In genomic region chrX:135974279-135974856, GRCh38 we compare ENCODE assay signal across 8 cellular contexts. TPM values are rescaled to one million over a fixed set of nuclear protein-coding genes. Genes with fewer than 3 reads are reported as not detected.
A peak's percentile ranks its signal among the peaks of the same experiment; 100 is the strongest.
DNase-seq lines count a peak whose midpoint lies in the region; ATAC-seq and TF ChIP-seq lines count a peak whose summit lies in the region.

No MANE protein-coding gene starts in this region.

- ATAC-seq in activated naive CD4-positive, alpha-beta T cell treated with anti-CD3 and anti-CD28 coated beads, Interleukin-2, amount 50 U/mL, for 72 hours = peak; percentile 24 to 47
- ATAC-seq in heart right ventricle (peak; percentile 52 to 83 (median 74)), upper lobe of right lung (peak; percentile 88)

- WGBS in heart right ventricle, 2 donors = 2 to 6% methylated on average over 8 to 14 of the region's 32 CpGs

- H3K4me1 ChIP-seq in PC-9 (replicated peaks; ENCODE audit: insufficient read depth) = peaks cover 28% of the 10 kb centered on the region
- peaks cover 0 to 24% (median 16%) of the 10 kb centered on the region in 9 donors for H3K4me1 ChIP-seq in heart right ventricle
- peaks cover 5% of the 10 kb centered on the region for H3K4me1 ChIP-seq in upper lobe of right lung

- CTCF ChIA-PET in PC-9 (lab: Charles Lee) = no interaction called here

- peak overlapping the region in 1 of 2 donors; percentile 26 for H3K27ac Mint-ChIP-seq in activated naive CD4-positive, alpha-beta T cell treated with anti-CD3 and anti-CD28 coated beads, Interleukin-2, amount 50 U/mL, for 72 hours
- no peak overlapping the region for H3K27ac Mint-ChIP-seq in progenitor cell of endocrine pancreas

- H3K79me2 ChIP-seq in PC-9 (ENCODE audit: low read depth) = peaks cover 31% of the 10 kb centered on the region

- TF ChIP-seq CTCF in PC-9 (conservative IDR thresholded peaks at IDR 0.05) (no peak), heart right ventricle (IDR thresholded peaks at IDR 0.05) (no peak), progenitor cell of endocrine pancreas (IDR thresholded peaks at IDR 0.05; ENCODE audit: unreplicated experiment) (no peak), upper lobe of right lung (IDR thresholded peaks at IDR 0.05) (no peak)

- DNase-seq in NCI-H345 (lab: John Stamatoyannopoulos, UW) (peak; percentile 72), NCI-H345 treated with DMSO at 0.1 percent for 48 hours (lab: John Stamatoyannopoulos, UW; ENCODE audit: unreplicated experiment) (no peak), PC-9 (peak in 1 of 2 experiments; percentile 53), heart right ventricle (peak; percentile 77 to 80), progenitor cell of endocrine pancreas (ENCODE audit: low spot score, unreplicated experiment) (peak; percentile 32), upper lobe of right lung (peak; percentile 87), hepatic stellate cell (ENCODE audit: low spot score) (no peak)
- peak in 1 of 2 donors; percentile 28 for DNase-seq in activated naive CD4-positive, alpha-beta T cell treated with anti-CD3 and anti-CD28 coated beads, Interleukin-2, amount 50 U/mL, for 72 hours (ENCODE audit: low spot score in 2 of 2)

- H3K4me3 ChIP-seq in PC-9 (peak overlapping the region; percentile 47; the same call in 1 of the 2 replicates), heart right ventricle (peak overlapping the region in 9 of 10 donors; percentile 13 to 90 (median 48)), upper lobe of right lung (peak overlapping the region; percentile 43)

- peak overlapping the region; percentile 65 for H3K4me3 Mint-ChIP-seq in progenitor cell of endocrine pancreas (ENCODE audit: low read depth)

- peaks cover 12% of the 10 kb centered on the region; the same call in 1 of the 2 replicates for H4K20me1 ChIP-seq in PC-9 (ENCODE audit: insufficient read depth)

- H3K9me3 ChIP-seq in PC-9 (ENCODE audit: insufficient read depth, low read depth) (no peaks in the 10 kb centered on the region), heart right ventricle (no peaks in the 10 kb centered on the region), upper lobe of right lung (no peaks in the 10 kb centered on the region)

- POLR2A ChIA-PET in PC-9 (lab: Charles Lee; ENCODE audit: unreplicated experiment) = no interaction called here

- H3K4me2 ChIP-seq in PC-9 = peak overlapping the region; percentile 68

- 0 out of 2 replicates have a peak, but pooled peaks cover 6% of the 10 kb centered on the region for H3K27me3 ChIP-seq in PC-9 (ENCODE audit: insufficient read depth, low read depth)
- H3K27me3 ChIP-seq in heart right ventricle = no peaks in the 10 kb centered on the region
- no peaks in the 10 kb centered on the region for H3K27me3 ChIP-seq in upper lobe of right lung

- intact Hi-C loops in PC-9 (cut with micrococcal nuclease; ENCODE audit: unreplicated experiment) = loop anchor here (10.0 kb wide), 1 partner anchor 160 kb away; no protein-coding TSS in a partner anchor
- intact Hi-C loops in heart right ventricle (cut with DNase I) = no loop called here
- intact Hi-C loops in upper lobe of right lung (cut with DNase I) = no loop called here

- H3K36me3 ChIP-seq in PC-9 (ENCODE audit: low read depth) (no peaks in the 10 kb centered on the region), heart right ventricle (peaks cover 0 to 8% (median 0%) of the 10 kb centered on the region in 9 donors), upper lobe of right lung (peaks cover 2% of the 10 kb centered on the region)

- no TSS peak for BruUV-seq in PC-9 (replicated peaks; lab: Mats Ljungman, UMichigan)

- H3K9me3 Mint-ChIP-seq in activated naive CD4-positive, alpha-beta T cell treated with anti-CD3 and anti-CD28 coated beads, Interleukin-2, amount 50 U/mL, for 72 hours = no peaks in the 10 kb centered on the region
- H3K9me3 Mint-ChIP-seq in progenitor cell of endocrine pancreas (ENCODE audit: low read depth) = peaks cover 9% of the 10 kb centered on the region

- no peaks in the 10 kb centered on the region for H3K9me2 ChIP-seq in PC-9 (ENCODE audit: insufficient read depth)

- H2AFZ ChIP-seq in PC-9 = no peak overlapping the region

- H3F3A ChIP-seq in PC-9 (ENCODE audit: insufficient read depth, low read depth) = peaks cover 42% of the 10 kb centered on the region

- H3K4me1 Mint-ChIP-seq in progenitor cell of endocrine pancreas (ENCODE audit: low read depth) = peaks cover 9% of the 10 kb centered on the region

- H3K36me3 Mint-ChIP-seq in activated naive CD4-positive, alpha-beta T cell treated with anti-CD3 and anti-CD28 coated beads, Interleukin-2, amount 50 U/mL, for 72 hours = peaks cover 6 to 10% of the 10 kb centered on the region in 2 donors
- H3K36me3 Mint-ChIP-seq in progenitor cell of endocrine pancreas (ENCODE audit: insufficient read depth) = peaks cover 1% of the 10 kb centered on the region

- H3K27ac ChIP-seq in PC-9 = no peak overlapping the region
- H3K27ac ChIP-seq in heart right ventricle = peak overlapping the region in 6 of 10 donors; percentile 10 to 62 (median 56)
- H3K27ac ChIP-seq in upper lobe of right lung = no peak overlapping the region

- no peaks in the 10 kb centered on the region for H3K27me3 Mint-ChIP-seq in progenitor cell of endocrine pancreas

RNA-seq across cellular contexts. Expression of gene MMGT1, which starts 0.6 kb away (rescaled TPM):
- 23.7 and 26.2 TPM in 2 replicates for total RNA-seq in PC-9 (2021)
- total RNA-seq in activated naive CD4-positive, alpha-beta T cell treated with anti-CD3 and anti-CD28 coated beads, Interleukin-2, amount 50 U/mL, for 72 hours = 10 to 100 TPM; 12.4 to 20.1 TPM
- total RNA-seq in heart right ventricle = 10 to 100 TPM; 22.4 to 29.5 (median 26.4) TPM
- polyA plus RNA-seq in heart right ventricle = 10 to 100 TPM in 1 of 2 donors, 1 to 10 TPM in 1; 1.5 to 12.7 TPM
- 17.6 and 17.7 TPM in 2 replicates for total RNA-seq in progenitor cell of endocrine pancreas
- 30.2 TPM for total RNA-seq in upper lobe of right lung

RNA-seq across cellular contexts. Expression of gene SLC9A6, which starts 10.9 kb away (rescaled TPM):
- total RNA-seq in PC-9 (2021) (14.8 and 16.5 TPM in 2 replicates), heart right ventricle (10 to 100 TPM; 12.9 to 18.5 (median 15.0) TPM), progenitor cell of endocrine pancreas (15.3 and 15.5 TPM in 2 replicates), upper lobe of right lung (13.2 TPM)
- total RNA-seq in activated naive CD4-positive, alpha-beta T cell treated with anti-CD3 and anti-CD28 coated beads, Interleukin-2, amount 50 U/mL, for 72 hours = 10 to 100 TPM; 11.3 to 12.5 TPM
- 10 to 100 TPM; 11.7 to 12.2 TPM for polyA plus RNA-seq in heart right ventricle

Comparison
In these comparisons a context has a peak if more than half of its experiments do, and no peak if none do; other contexts are left out.
1. DNase-seq: peak in NCI-H345 (single experiment), heart right ventricle (2 of 2), progenitor cell of endocrine pancreas (single experiment) and upper lobe of right lung (single experiment); none in NCI-H345 treated with DMSO at 0.1 percent for 48 hours (single experiment) and hepatic stellate cell (single experiment).
2. H3K27ac ChIP-seq: peak in heart right ventricle (6 of 10); none in PC-9 (single experiment) and upper lobe of right lung (single experiment).
3. ATAC-seq: peak in every context shown above with its lines; median percentile 88 in upper lobe of right lung; 74 in heart right ventricle; 36 in activated naive CD4-positive, alpha-beta T cell treated with anti-CD3 and anti-CD28 coated beads, Interleukin-2, amount 50 U/mL, for 72 hours.
4. Peak in every context shown above with its lines, with median percentiles within 50 percentile points of each other: H3K4me3 ChIP-seq.